Comparison of ENCODE assay signal across 8 cellular contexts in genomic region chrX:102154218-102154860, GRCh38. TPM values are rescaled to one million over a fixed set of nuclear protein-coding genes. Genes with fewer than 3 reads are reported as not detected.
DNase-seq lines count a peak whose midpoint lies in the region; TF ChIP-seq lines count a peak whose summit lies in the region.

No MANE protein-coding gene starts in this region.

- peaks cover 11% of the 10 kb centered on the region for H3K4me1 Mint-ChIP-seq in activated naive CD4-positive, alpha-beta T cell treated with anti-CD3 and anti-CD28 coated beads for 36 hours (ENCODE audit: low read depth)

- H3K4me3 ChIP-seq in iPS-11a (ENCODE audit: low read depth, low read length): peak overlapping the region; percentile 54
- peak overlapping the region in 1 of 2 donors; percentile 56 for H3K4me3 ChIP-seq in tibial artery
- no peak overlapping the region for H3K4me3 ChIP-seq in uterus

- no peaks in the 10 kb centered on the region for H3K27me3 Mint-ChIP-seq in activated naive CD4-positive, alpha-beta T cell treated with anti-CD3 and anti-CD28 coated beads for 36 hours (ENCODE audit: low read depth)

- TF ChIP-seq POLR2A in uterus (IDR thresholded peaks at IDR 0.05): no peak

- CTCF ChIA-PET in activated naive CD4-positive, alpha-beta T cell treated with anti-CD3 and anti-CD28 coated beads for 36 hours (lab: Charles Lee): interaction anchor here (0.6 to 1.1 kb wide), 4 partner anchors 10 to 895 kb away, joined by 3 to 4 read pairs (median 4); no protein-coding TSS in a partner anchor

- DNase-seq in activated naive CD4-positive, alpha-beta T cell treated with anti-CD3 and anti-CD28 coated beads for 36 hours: peak; percentile 21
- no peak for DNase-seq in activated naive CD4-positive, alpha-beta T cell treated with anti-CD3 and anti-CD28 coated beads, Interleukin-2, amount 50 U/mL, for 16 hours
- peak in 3 of 5 donors; percentile 1 to 2 (median 1) for DNase-seq in T-helper 1 cell
- DNase-seq in tibial artery: no peak
- DNase-seq in uterus: no peak
- DNase-seq in GM19238 (ENCODE audit: insufficient read length, low spot score): no peak
- DNase-seq in NCI-H2029 (lab: John Stamatoyannopoulos, UW): no peak

- TF ChIP-seq CTCF in tibial artery (IDR thresholded peaks at IDR 0.05) (peak; percentile 28 to 35), uterus (IDR thresholded peaks at IDR 0.05) (peak in 1 of 4 experiments; percentile 15)

- H3K27me3 ChIP-seq in tibial artery (no peaks in the 10 kb centered on the region), uterus (no peaks in the 10 kb centered on the region)

- H3K27ac ChIP-seq in tibial artery: no peak overlapping the region
- peak overlapping the region in 1 of 2 donors; percentile 69 for H3K27ac ChIP-seq in uterus

- no peaks in the 10 kb centered on the region for H3K9me3 Mint-ChIP-seq in activated naive CD4-positive, alpha-beta T cell treated with anti-CD3 and anti-CD28 coated beads for 36 hours

- H3K36me3 ChIP-seq in tibial artery (no peaks in the 10 kb centered on the region), uterus (no peaks in the 10 kb centered on the region)

- peak overlapping the region; percentile 98 for H3K4me3 Mint-ChIP-seq in activated naive CD4-positive, alpha-beta T cell treated with anti-CD3 and anti-CD28 coated beads for 36 hours

- H3K4me1 ChIP-seq in tibial artery (no peaks in the 10 kb centered on the region), uterus (no peaks in the 10 kb centered on the region)

- intact Hi-C loops in activated naive CD4-positive, alpha-beta T cell treated with anti-CD3 and anti-CD28 coated beads for 36 hours (cut with micrococcal nuclease): loop anchor here (2.0 kb wide), 1 partner anchor 498 kb away; no protein-coding TSS in a partner anchor
- intact Hi-C loops in tibial artery (cut with DNase I; ENCODE audit: low total_unique reads) (no loop called here), uterus (cut with DNase I; ENCODE audit: low total_unique reads) (no loop called here)

- H3K9me3 ChIP-seq in tibial artery (no peaks in the 10 kb centered on the region), uterus (no peaks in the 10 kb centered on the region)

- no peaks in the 10 kb centered on the region for H3K36me3 Mint-ChIP-seq in activated naive CD4-positive, alpha-beta T cell treated with anti-CD3 and anti-CD28 coated beads for 36 hours (ENCODE audit: low read depth)

- no peak overlapping the region for H3K27ac Mint-ChIP-seq in activated naive CD4-positive, alpha-beta T cell treated with anti-CD3 and anti-CD28 coated beads for 36 hours

RNA-seq across cellular contexts. Expression of gene BEX5, which starts 1.4 kb away (rescaled TPM):
- total RNA-seq in activated naive CD4-positive, alpha-beta T cell treated with anti-CD3 and anti-CD28 coated beads for 36 hours: 1 to 10 TPM; 6.6 to 7.2 TPM
- total RNA-seq in uterus: 10 to 100 TPM in 1 of 4 donors, 1 to 10 TPM in 3; 3.8 to 38.2 (median 5.8) TPM

RNA-seq across cellular contexts. Expression of gene TCEAL6, which starts 12.1 kb away (rescaled TPM):
- total RNA-seq in activated naive CD4-positive, alpha-beta T cell treated with anti-CD3 and anti-CD28 coated beads for 36 hours: not detected
- 10 to 100 TPM in 1 of 4 donors, 1 to 10 TPM in 1, not detected in 2; 2.1 to 13.6 TPM for total RNA-seq in uterus

RNA-seq across cellular contexts. Expression of gene TCEAL2, which starts 28.9 kb away (rescaled TPM):
- under 1 TPM; 0.81 to 0.84 TPM for total RNA-seq in activated naive CD4-positive, alpha-beta T cell treated with anti-CD3 and anti-CD28 coated beads for 36 hours
- 10 to 100 TPM in 2 of 4 donors, 1 to 10 TPM in 1, under 1 TPM in 1; 0.51 to 42.9 (median 19.5) TPM for total RNA-seq in uterus

Comparison
In these comparisons a context has a peak if more than half of its experiments do, and no peak if none do; other contexts are left out.
1. DNase-seq: peak in activated naive CD4-positive, alpha-beta T cell treated with anti-CD3 and anti-CD28 coated beads for 36 hours (single experiment) and T-helper 1 cell (3 of 5); none in activated naive CD4-positive, alpha-beta T cell treated with anti-CD3 and anti-CD28 coated beads, Interleukin-2, amount 50 U/mL, for 16 hours (single experiment), tibial artery (0 of 2), uterus (0 of 2), GM19238 (single experiment) and NCI-H2029 (single experiment).